In genomic region chr17:82129095-82129494, GRCh38 we compare ENCODE assay signal across 1 cellular context.
TF ChIP-seq lines count a peak whose summit lies in the region.

No MANE protein-coding gene starts in this region.

TF ChIP-seq in WTC11, 78 proteins besides CTCF, POLR2A, EP300 and RAD21 (continued from another document):
- TF ChIP-seq AFF4 (CRISPR knock-in tag; IDR thresholded peaks at IDR 0.05; ENCODE audit: borderline replicate concordance), result no peak
- no peak for TF ChIP-seq GABPB1 (CRISPR knock-in tag; IDR thresholded peaks at IDR 0.05)
- no peak for TF ChIP-seq NFE2L1 (CRISPR knock-in tag; IDR thresholded peaks at IDR 0.05)
- TF ChIP-seq JUN (CRISPR knock-in tag; IDR thresholded peaks at IDR 0.05), result no peak
- TF ChIP-seq CBFB (CRISPR knock-in tag; IDR thresholded peaks at IDR 0.05; ENCODE audit: low read depth), result no peak
- TF ChIP-seq TCF7 (CRISPR knock-in tag; IDR thresholded peaks at IDR 0.05; ENCODE audit: low read depth), result no peak
- no peak for TF ChIP-seq FOXP4 (CRISPR knock-in tag; IDR thresholded peaks at IDR 0.05)
- no peak for TF ChIP-seq ZNF671 (CRISPR knock-in tag; IDR thresholded peaks at IDR 0.05)
- TF ChIP-seq STAT6 (CRISPR knock-in tag; conservative IDR thresholded peaks at IDR 0.05; ENCODE audit: low read depth), result no peak
- TF ChIP-seq NR2C2 (CRISPR knock-in tag; IDR thresholded peaks at IDR 0.05), result no peak
- no peak for TF ChIP-seq GTF2I (CRISPR knock-in tag; conservative IDR thresholded peaks at IDR 0.05)
- TF ChIP-seq ZNF416 (CRISPR knock-in tag; IDR thresholded peaks at IDR 0.05), result no peak
- TF ChIP-seq FOXP1 (CRISPR knock-in tag; IDR thresholded peaks at IDR 0.05; ENCODE audit: borderline replicate concordance), result no peak
- TF ChIP-seq ZNF219 (CRISPR knock-in tag; IDR thresholded peaks at IDR 0.05; ENCODE audit: borderline replicate concordance), result no peak
- no peak for TF ChIP-seq HMGA2 (CRISPR knock-in tag; IDR thresholded peaks at IDR 0.05)
- TF ChIP-seq IRF1 (CRISPR knock-in tag; IDR thresholded peaks at IDR 0.05), result no peak
- no peak for TF ChIP-seq USF1 (CRISPR knock-in tag; IDR thresholded peaks at IDR 0.05)
- TF ChIP-seq E2F4 (CRISPR knock-in tag; IDR thresholded peaks at IDR 0.05; ENCODE audit: borderline replicate concordance, low read depth), result no peak
- no peak for TF ChIP-seq SOX15 (CRISPR knock-in tag; IDR thresholded peaks at IDR 0.05)
